In genomic region chr15:60799885-60800728, GRCh38 we compare ENCODE assay signal across 11 cellular contexts.
DNase-seq lines count a peak whose midpoint lies in the region; ATAC-seq, FAIRE-seq and TF ChIP-seq lines count a peak whose summit lies in the region.
"Had no signal": no experiment of that assay in that cellular context is flagged by ENCODE, and none has a peak within 500 bp of the region (broad histone marks: within the 10 kb centered on the region; RNA-seq: fewer than 3 reads in every experiment).

No MANE protein-coding gene starts in this region.

- TF ChIP-seq EP300 in A549 (IDR thresholded peaks at IDR 0.05), result no peak

- H3K4me3 ChIP-seq in A549, result no peak overlapping the region
- H3K4me3 ChIP-seq in right lobe of liver, result no peak overlapping the region
- H3K4me3 ChIP-seq: tibial artery had no signal

- no peaks in the 10 kb centered on the region for H3K36me3 ChIP-seq in right lobe of liver
- H3K36me3 ChIP-seq: tibial artery had no signal

- peak overlapping the region; percentile 11 for H3K4me3 Mint-ChIP-seq in activated naive CD8-positive, alpha-beta T cell treated with anti-CD3 and anti-CD28 coated beads, Interleukin-2, amount 10 ng/mL, durations not matched to agents 7 days and 5 days
- H3K4me3 Mint-ChIP-seq: brain had no signal

- H3K4me1 ChIP-seq in A549 (no peaks in the 10 kb centered on the region), right lobe of liver (peaks cover 0 to 26% (median 5%) of the 10 kb centered on the region in 4 donors)

- CTCF ChIA-PET in A549 (lab: Yijun Ruan, JAX), result no interaction called here

- no peaks in the 10 kb centered on the region for H3K9me3 ChIP-seq in A549
- no peaks in the 10 kb centered on the region for H3K9me3 ChIP-seq in right lobe of liver
- H3K9me3 ChIP-seq: tibial artery had no signal

- H3K27me3 ChIP-seq in right lobe of liver, result no peaks in the 10 kb centered on the region
- H3K27me3 ChIP-seq: tibial artery had no signal

- no peak for TF ChIP-seq RAD21 in A549 (conservative IDR thresholded peaks at IDR 0.05 in 1 of 2, IDR thresholded peaks at IDR 0.05 in 1 of 2)

- no peak overlapping the region for H3K27ac ChIP-seq in A549
- peak overlapping the region in 2 of 3 donors; percentile 50 to 73 for H3K27ac ChIP-seq in right lobe of liver
- H3K27ac ChIP-seq: tibial artery had no signal

- no peak overlapping the region for H3K4me2 ChIP-seq in A549

- H3K4me1 Mint-ChIP-seq in activated naive CD8-positive, alpha-beta T cell treated with anti-CD3 and anti-CD28 coated beads, Interleukin-2, amount 10 ng/mL, durations not matched to agents 7 days and 5 days, result peaks cover 28% of the 10 kb centered on the region

- peaks cover 2% of the 10 kb centered on the region for H3K36me3 Mint-ChIP-seq in activated naive CD8-positive, alpha-beta T cell treated with anti-CD3 and anti-CD28 coated beads, Interleukin-2, amount 10 ng/mL, durations not matched to agents 7 days and 5 days

- POLR2A ChIA-PET in A549 (lab: Yijun Ruan, JAX), result no interaction called here
- POLR2A ChIA-PET in activated naive CD8-positive, alpha-beta T cell treated with anti-CD3 and anti-CD28 coated beads, Interleukin-2, amount 10 ng/mL, durations not matched to agents 7 days and 5 days (lab: Charles Lee), result no interaction called here

- H3K27ac Mint-ChIP-seq in activated naive CD8-positive, alpha-beta T cell treated with anti-CD3 and anti-CD28 coated beads, Interleukin-2, amount 10 ng/mL, durations not matched to agents 7 days and 5 days, result peak overlapping the region; percentile 40
- H3K27ac Mint-ChIP-seq: brain had no signal

- ATAC-seq in A549 (peak; percentile 38 to 40; a peak in 3 of 6 replicates), right lobe of liver (peak; percentile 55 to 79 (median 61)), GM21825 (IDR thresholded peaks at IDR 0.05; ENCODE audit: unreplicated experiment) (no peak)
- ATAC-seq in activated naive CD8-positive, alpha-beta T cell treated with anti-CD3 and anti-CD28 coated beads, Interleukin-2, amount 10 ng/mL, durations not matched to agents 7 days and 5 days (ENCODE audit: low read depth), result peak; percentile 80

- TF ChIP-seq CTCF in A549 (IDR thresholded peaks at IDR 0.05) (no peak), right lobe of liver (IDR thresholded peaks at IDR 0.05) (no peak)

- WGBS in A549 (ENCODE audit: missing lambda C conversion rate), result 25% methylated on average over 9 of the region's 9 CpGs
- WGBS in right lobe of liver (ENCODE audit: insufficient coverage, low coverage, low lambda C conversion rate, missing lambda C conversion rate), result 36% methylated on average over 8 of the region's 9 CpGs

- H3K27me3 Mint-ChIP-seq in activated naive CD8-positive, alpha-beta T cell treated with anti-CD3 and anti-CD28 coated beads, Interleukin-2, amount 10 ng/mL, durations not matched to agents 7 days and 5 days, result no peaks in the 10 kb centered on the region
- H3K27me3 Mint-ChIP-seq: brain had no signal

- intact Hi-C loops in right lobe of liver (cut with DNase I), result no loop called here

- peaks cover 3% of the 10 kb centered on the region for H3K9me3 Mint-ChIP-seq in activated naive CD8-positive, alpha-beta T cell treated with anti-CD3 and anti-CD28 coated beads, Interleukin-2, amount 10 ng/mL, durations not matched to agents 7 days and 5 days

- no peak for DNase-seq in A549 (ENCODE audit: low read depth in 1 of 2, low spot score in 1 of 2)
- DNase-seq in HT1080 (ENCODE audit: low read depth), result peak; percentile 36
- no peak for DNase-seq in activated naive CD8-positive, alpha-beta T cell treated with anti-CD3 and anti-CD28 coated beads, Interleukin-2, amount 10 ng/mL, durations not matched to agents 7 days and 5 days
- DNase-seq in right lobe of liver, result no peak
- no peak for DNase-seq in NCI-H1694 treated with DMSO at 0.1 percent for 48 hours (lab: John Stamatoyannopoulos, UW)
- DNase-seq in HuH-7 (ENCODE audit: low spot score), result no peak
- no peak for DNase-seq in NCI-H526 (lab: John Stamatoyannopoulos, UW)
- DNase-seq: midbrain, tibial artery had no signal

- TF ChIP-seq POLR2A in A549 (IDR thresholded peaks at IDR 0.05; ENCODE audit: low read length) (no peak), right lobe of liver (IDR thresholded peaks at IDR 0.05) (no peak)

- no peak for FAIRE-seq in A549 (lab: Jason Lieb, UNC)

TF ChIP-seq in A549, 52 proteins besides CTCF, POLR2A, EP300 and RAD21:
- TF ChIP-seq, protein P1, sequence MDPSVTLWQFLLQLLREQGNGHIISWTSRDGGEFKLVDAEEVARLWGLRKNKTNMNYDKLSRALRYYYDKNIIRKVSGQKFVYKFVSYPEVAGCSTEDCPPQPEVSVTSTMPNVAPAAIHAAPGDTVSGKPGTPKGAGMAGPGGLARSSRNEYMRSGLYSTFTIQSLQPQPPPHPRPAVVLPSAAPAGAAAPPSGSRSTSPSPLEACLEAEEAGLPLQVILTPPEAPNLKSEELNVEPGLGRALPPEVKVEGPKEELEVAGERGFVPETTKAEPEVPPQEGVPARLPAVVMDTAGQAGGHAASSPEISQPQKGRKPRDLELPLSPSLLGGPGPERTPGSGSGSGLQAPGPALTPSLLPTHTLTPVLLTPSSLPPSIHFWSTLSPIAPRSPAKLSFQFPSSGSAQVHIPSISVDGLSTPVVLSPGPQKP (IDR thresholded peaks at IDR 0.05; ENCODE audit: low read depth, low read length), result no peak
- no peak for TF ChIP-seq FOSB (CRISPR knock-in tag; IDR thresholded peaks at IDR 0.05)
- TF ChIP-seq JUNB (IDR thresholded peaks at IDR 0.05), result no peak
- 0 out of 2 replicates have a peak, but pooled peaks have one; percentile 42 for TF ChIP-seq CBX8 (IDR thresholded peaks at IDR 0.05)
- no peak for TF ChIP-seq ZSCAN20 (CRISPR knock-in tag; IDR thresholded peaks at IDR 0.05)
- no peak for TF ChIP-seq ATOH8 (CRISPR knock-in tag; IDR thresholded peaks at IDR 0.05; ENCODE audit: low read depth)
- no peak for TF ChIP-seq RFX5 (IDR thresholded peaks at IDR 0.05)

Comparison
In these comparisons a context has a peak if more than half of its experiments do, and no peak if none do; other contexts are left out.
1. H3K27ac ChIP-seq: peak in right lobe of liver (2 of 3); none in A549 (0 of 2).